In genomic region chr17:45092932-45093430, GRCh38 we compare ENCODE assay signal across 8 cellular contexts. TPM values are rescaled to one million over a fixed set of nuclear protein-coding genes. Genes with fewer than 3 reads are reported as not detected.
DNase-seq lines count a peak whose midpoint lies in the region; ATAC-seq and TF ChIP-seq lines count a peak whose summit lies in the region.

No MANE protein-coding gene starts in this region.

- H3K36me3 ChIP-seq in adrenal gland (replicated peaks in 1 of 2) (peaks cover 0 to 84% of the 10 kb centered on the region in 2 donors), heart left ventricle (peaks cover 0 to 95% (median 87%) of the 10 kb centered on the region in 9 donors)

- peaks cover 35 to 56% of the 10 kb centered on the region in 2 donors for H3K4me1 ChIP-seq in adrenal gland (replicated peaks in 1 of 2)
- peaks cover 12 to 41% (median 26%) of the 10 kb centered on the region in 12 donors for H3K4me1 ChIP-seq in heart left ventricle

- peaks cover under 1% of the 10 kb centered on the region for H3K4me1 Mint-ChIP-seq in glutamatergic neuron (ENCODE audit: low read depth, unreplicated experiment)

- H3K27me3 Mint-ChIP-seq in glutamatergic neuron (ENCODE audit: unreplicated experiment), result no peaks in the 10 kb centered on the region

- H3K36me3 Mint-ChIP-seq in activated naive CD4-positive, alpha-beta T cell treated with anti-CD3 and anti-CD28 coated beads, Interleukin-2, amount 50 U/mL, for 72 hours, result peaks cover 12 to 26% of the 10 kb centered on the region in 2 donors
- no peaks in the 10 kb centered on the region for H3K36me3 Mint-ChIP-seq in glutamatergic neuron (ENCODE audit: unreplicated experiment)

- TF ChIP-seq POLR2A in adrenal gland (IDR thresholded peaks at IDR 0.05) (peak; percentile 27 to 89), heart left ventricle (IDR thresholded peaks at IDR 0.05) (no peak)

- 22 to 41% (median 30%) methylated on average over 2 to 5 of the region's 5 CpGs for WGBS in adrenal gland, 4 donors
- 33 to 40% (median 35%) methylated on average over 3 to 5 of the region's 5 CpGs for WGBS in heart left ventricle, 4 donors

- H3K9me3 ChIP-seq in adrenal gland (replicated peaks in 1 of 3) (no peaks in the 10 kb centered on the region), heart left ventricle (no peaks in the 10 kb centered on the region)

- H3K27me3 ChIP-seq in adrenal gland, result no peaks in the 10 kb centered on the region
- H3K27me3 ChIP-seq in heart left ventricle, result no peaks in the 10 kb centered on the region

- ATAC-seq in heart left ventricle, result peak; percentile 94 to 97 (median 96)
- ATAC-seq in HG02642 (IDR thresholded peaks at IDR 0.05; ENCODE audit: poor library complexity, unreplicated experiment), result no peak
- ATAC-seq in activated naive CD4-positive, alpha-beta T cell treated with anti-CD3 and anti-CD28 coated beads, Interleukin-2, amount 50 U/mL, for 72 hours, result no peak

- intact Hi-C loops in adrenal gland (cut with DNase I) (no loop called here), heart left ventricle (cut with DNase I) (loop anchor here in 6 of 10 donors (2.0 to 10.0 kb wide), 7 partner anchors 36 to 318 kb away; partner anchors contain the start of gene GFAP (in 1 of the 6))

- DNase-seq in ELR (ENCODE audit: low read depth) (peak; percentile 100), adrenal gland (peak; percentile 81 to 97 (median 96)), heart left ventricle (peak; percentile 79 to 91 (median 82)), retinal pigment epithelial cell (ENCODE audit: low read depth) (peak; percentile 96), cortex of kidney (lab: John Stamatoyannopoulos, UW) (no peak), glutamatergic neuron (no peak)
- DNase-seq in activated naive CD4-positive, alpha-beta T cell treated with anti-CD3 and anti-CD28 coated beads, Interleukin-2, amount 50 U/mL, for 72 hours (ENCODE audit: low spot score in 2 of 2), result no peak

- peak overlapping the region in 1 of 2 donors; percentile 72 for H3K27ac Mint-ChIP-seq in activated naive CD4-positive, alpha-beta T cell treated with anti-CD3 and anti-CD28 coated beads, Interleukin-2, amount 50 U/mL, for 72 hours
- H3K27ac Mint-ChIP-seq in glutamatergic neuron (ENCODE audit: unreplicated experiment), result no peak overlapping the region

- no peaks in the 10 kb centered on the region for H3K9me3 Mint-ChIP-seq in activated naive CD4-positive, alpha-beta T cell treated with anti-CD3 and anti-CD28 coated beads, Interleukin-2, amount 50 U/mL, for 72 hours
- H3K9me3 Mint-ChIP-seq in glutamatergic neuron (ENCODE audit: unreplicated experiment), result no peaks in the 10 kb centered on the region

- no peak for TF ChIP-seq CTCF in adrenal gland (IDR thresholded peaks at IDR 0.05)
- TF ChIP-seq CTCF in heart left ventricle (IDR thresholded peaks at IDR 0.05), result no peak
- TF ChIP-seq CTCF in retinal pigment epithelial cell (conservative IDR thresholded peaks at IDR 0.05; ENCODE audit: low read depth, low read length), result no peak
- TF ChIP-seq CTCF in glutamatergic neuron (IDR thresholded peaks at IDR 0.05; ENCODE audit: partially characterized antibody, unreplicated experiment), result no peak

- no peak overlapping the region for H3K4me3 ChIP-seq in adrenal gland
- no peak overlapping the region for H3K4me3 ChIP-seq in heart left ventricle
- no peak overlapping the region for H3K4me3 ChIP-seq in retinal pigment epithelial cell (ENCODE audit: low read length)

- H3K27ac ChIP-seq in adrenal gland (peak overlapping the region; percentile 78 to 94 (median 84)), heart left ventricle (peak overlapping the region; percentile 70 to 97 (median 88))

- no peak overlapping the region for H3K4me3 Mint-ChIP-seq in glutamatergic neuron (ENCODE audit: unreplicated experiment)

RNA-seq across cellular contexts. Expression of gene NMT1, which starts 31.9 kb away (rescaled TPM):
- total RNA-seq in adrenal gland (100 to 1,000 TPM in 6 of 8 donors, 10 to 100 TPM in 2; 85.9 to 174 (median 136) TPM), heart left ventricle (100 to 1,000 TPM in 2 of 9 donors, 10 to 100 TPM in 7; 61.0 to 114 (median 70.8) TPM), glutamatergic neuron (ENCODE audit: unreplicated experiment) (96.5 TPM)
- polyA plus RNA-seq in adrenal gland (100 to 1,000 TPM; 119 to 170 (median 163) TPM), heart left ventricle (10 to 100 TPM; 36.8 to 52.7 TPM)
- 100 to 1,000 TPM; 130 to 270 TPM for total RNA-seq in activated naive CD4-positive, alpha-beta T cell treated with anti-CD3 and anti-CD28 coated beads, Interleukin-2, amount 50 U/mL, for 72 hours

RNA-seq across cellular contexts. Expression of gene PLCD3, which starts 39.3 kb away (rescaled TPM):
- 100 to 1,000 TPM in 5 of 8 donors, 10 to 100 TPM in 3; 48.6 to 246 (median 149) TPM for total RNA-seq in adrenal gland
- polyA plus RNA-seq in adrenal gland, result 10 to 100 TPM; 33.2 to 68.1 (median 36.4) TPM
- total RNA-seq in heart left ventricle, result 100 to 1,000 TPM; 102 to 207 (median 123) TPM
- polyA plus RNA-seq in heart left ventricle, result 100 to 1,000 TPM in 1 of 2 donors, 10 to 100 TPM in 1; 92.8 to 105 TPM
- total RNA-seq in activated naive CD4-positive, alpha-beta T cell treated with anti-CD3 and anti-CD28 coated beads, Interleukin-2, amount 50 U/mL, for 72 hours, result 1 to 10 TPM; 3.9 to 7.7 TPM
- total RNA-seq in glutamatergic neuron (ENCODE audit: unreplicated experiment), result 6.2 TPM

RNA-seq across cellular contexts. Expression of gene DCAKD, which starts 41.5 kb away (rescaled TPM):
- 100 to 1,000 TPM in 2 of 8 donors, 10 to 100 TPM in 6; 53.1 to 115 (median 74.6) TPM for total RNA-seq in adrenal gland
- polyA plus RNA-seq in adrenal gland, result 10 to 100 TPM; 34.9 to 40.6 (median 35.2) TPM
- 10 to 100 TPM; 24.7 to 60.9 (median 33.9) TPM for total RNA-seq in heart left ventricle
- polyA plus RNA-seq in heart left ventricle, result 10 to 100 TPM; 15.3 to 24.8 TPM
- total RNA-seq in activated naive CD4-positive, alpha-beta T cell treated with anti-CD3 and anti-CD28 coated beads, Interleukin-2, amount 50 U/mL, for 72 hours, result 10 to 100 TPM; 38.9 to 93.4 TPM
- 39.9 TPM for total RNA-seq in glutamatergic neuron (ENCODE audit: unreplicated experiment)

RNA-seq across cellular contexts. Expression of gene ACBD4, which starts 42.5 kb away (rescaled TPM):
- 10 to 100 TPM; 13.1 to 30.6 (median 23.6) TPM for total RNA-seq in adrenal gland
- polyA plus RNA-seq in adrenal gland, result 10 to 100 TPM in 2 of 3 donors, 1 to 10 TPM in 1; 7.9 to 71.3 (median 44.5) TPM
- total RNA-seq in heart left ventricle, result 1 to 10 TPM; 4.1 to 9.8 (median 6.3) TPM
- 1 to 10 TPM; 3.3 to 8.8 TPM for polyA plus RNA-seq in heart left ventricle
- total RNA-seq in activated naive CD4-positive, alpha-beta T cell treated with anti-CD3 and anti-CD28 coated beads, Interleukin-2, amount 50 U/mL, for 72 hours, result 10 to 100 TPM; 12.9 to 18.9 TPM
- total RNA-seq in glutamatergic neuron (ENCODE audit: unreplicated experiment), result 3.7 TPM

RNA-seq across cellular contexts. Expression of gene HEXIM1, which starts 55.3 kb away (rescaled TPM):
- total RNA-seq in adrenal gland (100 to 1,000 TPM in 1 of 8 donors, 10 to 100 TPM in 7; 25.1 to 159 (median 46.8) TPM), heart left ventricle (10 to 100 TPM; 14.4 to 28.7 (median 22.5) TPM), glutamatergic neuron (ENCODE audit: unreplicated experiment) (13.0 TPM)
- polyA plus RNA-seq in adrenal gland (10 to 100 TPM; 23.3 to 26.0 (median 24.4) TPM), heart left ventricle (10 to 100 TPM; 11.9 to 12.4 TPM)
- 10 to 100 TPM; 50.9 to 93.3 TPM for total RNA-seq in activated naive CD4-positive, alpha-beta T cell treated with anti-CD3 and anti-CD28 coated beads, Interleukin-2, amount 50 U/mL, for 72 hours

Comparison
In these comparisons a context has a peak if more than half of its experiments do, and no peak if none do; other contexts are left out.
1. DNase-seq: peak in ELR (single experiment), adrenal gland (7 of 7), heart left ventricle (5 of 5) and retinal pigment epithelial cell (single experiment); none in cortex of kidney (single experiment), activated naive CD4-positive, alpha-beta T cell treated with anti-CD3 and anti-CD28 coated beads, Interleukin-2, amount 50 U/mL, for 72 hours (0 of 2) and glutamatergic neuron (single experiment).
2. POLR2A ChIP-seq: peak in adrenal gland (2 of 2); none in heart left ventricle (0 of 2).
3. ATAC-seq: peak in heart left ventricle (4 of 4); none in HG02642 (single experiment) and activated naive CD4-positive, alpha-beta T cell treated with anti-CD3 and anti-CD28 coated beads, Interleukin-2, amount 50 U/mL, for 72 hours (0 of 2).
4. intact Hi-C loops: an anchor here in heart left ventricle (2.0 to 10.0 kb wide); none called in adrenal gland.